ENCODE assay signal across 10 cellular contexts in the genomic region with DNA sequence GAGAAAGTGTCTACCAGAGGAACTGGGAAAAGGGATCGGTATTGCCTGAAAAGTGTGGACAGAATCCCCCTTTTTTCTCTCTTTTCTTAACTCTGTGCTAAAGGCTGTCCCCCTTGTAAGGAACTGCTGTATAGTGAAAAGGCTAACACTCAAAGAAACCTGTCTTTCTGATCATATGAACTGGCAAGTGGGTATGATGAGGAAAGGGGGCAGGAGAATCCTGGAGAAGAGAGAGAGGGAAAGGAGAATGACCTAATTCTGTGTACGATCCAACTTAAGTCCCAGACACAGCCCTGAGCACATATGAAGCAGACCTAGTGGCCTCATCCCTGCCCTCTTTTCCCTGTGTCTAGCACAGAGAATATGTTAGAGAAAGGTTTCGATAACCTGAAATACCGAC. TPM values are rescaled to one million over a fixed set of nuclear protein-coding genes. Genes with fewer than 3 reads are reported as not detected.
DNase-seq lines count a peak whose midpoint lies in the region; TF ChIP-seq lines count a peak whose summit lies in the region.
"Had no signal": no experiment of that assay in that cellular context is flagged by ENCODE, and none has a peak within 500 bp of the region (broad histone marks: within the 10 kb centered on the region; RNA-seq: fewer than 3 reads in every experiment).

No MANE protein-coding gene starts in this region.

- peak overlapping the region; percentile 96 for H3K4me2 ChIP-seq in DOHH2 (ENCODE audit: low read length)

- no peaks in the 10 kb centered on the region for H3K27me3 Mint-ChIP-seq in mesothelial cell of epicardium (ENCODE audit: low read depth)

- H3K4me1 Mint-ChIP-seq in mesothelial cell of epicardium: peaks cover 26% of the 10 kb centered on the region

- H3K4me1 ChIP-seq in ACC112 (ENCODE audit: control insufficient read depth, insufficient read depth, low read length, unreplicated experiment): no peaks in the 10 kb centered on the region
- H3K4me1 ChIP-seq in DOHH2 (ENCODE audit: control insufficient read depth, low read length): peaks cover 18% of the 10 kb centered on the region
- H3K4me1 ChIP-seq in thyroid gland: peaks cover 5 to 6% of the 10 kb centered on the region in 2 donors

- H3K9me3 ChIP-seq in DOHH2 (ENCODE audit: control insufficient read depth, insufficient read depth, low read length) (no peaks in the 10 kb centered on the region), thyroid gland (no peaks in the 10 kb centered on the region)

- TF ChIP-seq CTCF in DOHH2 (IDR thresholded peaks at IDR 0.05; ENCODE audit: low read depth, low read length, poor library complexity, severe bottlenecking) (no peak), VCaP (conservative IDR thresholded peaks at IDR 0.05) (no peak), mesothelial cell of epicardium (IDR thresholded peaks at IDR 0.05; ENCODE audit: unreplicated experiment) (no peak), thyroid gland (IDR thresholded peaks at IDR 0.05) (no peak)

- peak overlapping the region; percentile 89 for H3K4me3 Mint-ChIP-seq in mesothelial cell of epicardium

- no peaks in the 10 kb centered on the region for H3K79me2 ChIP-seq in ACC112 (ENCODE audit: control insufficient read depth, insufficient read depth, low read length, unreplicated experiment)
- H3K79me2 ChIP-seq in DOHH2 (ENCODE audit: control insufficient read depth, low read length): no peaks in the 10 kb centered on the region

- peak overlapping the region; percentile 89 for H2AFZ ChIP-seq in ACC112 (ENCODE audit: low read length, unreplicated experiment)

- no peaks in the 10 kb centered on the region for H3F3A ChIP-seq in DOHH2 (ENCODE audit: control insufficient read depth, insufficient read depth)

- H3K36me3 ChIP-seq in ACC112 (ENCODE audit: insufficient read depth, low read length) (no peaks in the 10 kb centered on the region), DOHH2 (ENCODE audit: control insufficient read depth, low read length) (no peaks in the 10 kb centered on the region), thyroid gland (no peaks in the 10 kb centered on the region)

- peak overlapping the region; percentile 61 for H3K27ac Mint-ChIP-seq in mesothelial cell of epicardium

- H3K9me3 Mint-ChIP-seq in mesothelial cell of epicardium: no peaks in the 10 kb centered on the region

- H3K4me3 ChIP-seq in ACC112 (ENCODE audit: low read depth, low read length) (peak overlapping the region; percentile 77; the same call in 1 of the 2 replicates), DOHH2 (ENCODE audit: low read length) (peak overlapping the region; percentile 83), thyroid gland (replicated peaks in 1 of 3) (no peak overlapping the region)

- no peak for DNase-seq in mesothelial cell of epicardium (ENCODE audit: low spot score in 2 of 2, unreplicated experiment in 2 of 2)
- DNase-seq in NCI-H1436 (lab: John Stamatoyannopoulos, UW): no peak
- DNase-seq in medulla oblongata (ENCODE audit: extremely low spot score): no peak
- DNase-seq in thyroid gland: no peak
- no peak for DNase-seq in stimulated activated CD4-positive, alpha-beta T cell treated with anti-CD3 and anti-CD28 coated beads, Interleukin-2, amount 100 ng/mL, for 24 hours
- DNase-seq: DMS 273 treated with DMSO at 0.1 percent for 48 hours, NCI-H748 treated with DMSO at 0.1 percent for 48 hours had no signal

- H4K20me1 ChIP-seq in DOHH2 (ENCODE audit: control insufficient read depth, insufficient read depth, low read depth, low read length): no peaks in the 10 kb centered on the region

- no peaks in the 10 kb centered on the region for H3K36me3 Mint-ChIP-seq in mesothelial cell of epicardium

- H3K27ac ChIP-seq in ACC112 (ENCODE audit: low read depth, low read length) (no peak overlapping the region), DOHH2 (ENCODE audit: low read depth, low read length) (no peak overlapping the region), VCaP (peak overlapping the region; percentile 62; the same call in 1 of the 2 replicates), thyroid gland (peak overlapping the region in 1 of 3 donors; percentile 65)

- H3K27me3 ChIP-seq in ACC112 (ENCODE audit: insufficient read depth, low read length) (no peaks in the 10 kb centered on the region), DOHH2 (ENCODE audit: control insufficient read depth, low read length) (no peaks in the 10 kb centered on the region), thyroid gland (no peaks in the 10 kb centered on the region)

- WGBS in thyroid gland, 2 donors: 92 to 93% methylated on average over 4 of the region's 4 CpGs

- H3K9me2 ChIP-seq in DOHH2 (replicated peaks; ENCODE audit: control insufficient read depth, low read length): no peaks in the 10 kb centered on the region

- TF ChIP-seq POLR2A in thyroid gland (IDR thresholded peaks at IDR 0.05): no peak

- intact Hi-C loops in thyroid gland (cut with DNase I): loop anchor here (5.0 kb wide), 2 partner anchors 277 to 452 kb away; partner anchors contain the start of genes CERT1 and POLK

RNA-seq across cellular contexts. Expression of gene ANKRD31, which starts 1.0 kb away (rescaled TPM):
- 1.1 to 1.4 TPM (median 1.3 TPM) in 3 replicates for total RNA-seq in mesothelial cell of epicardium
- under 1 TPM; 0.11 to 0.81 (median 0.33) TPM for total RNA-seq in thyroid gland

Comparison
In these comparisons a context has a peak if more than half of its experiments do, and no peak if none do; other contexts are left out.
1. H3K4me3 ChIP-seq: peak in ACC112 (single experiment) and DOHH2 (single experiment); none in thyroid gland (0 of 3).